15 cellular contexts compared by ENCODE assay signal in genomic region chr5:148697177-148697820, GRCh38. TPM values are rescaled to one million over a fixed set of nuclear protein-coding genes. Genes with fewer than 3 reads are reported as not detected.
DNase-seq lines count a peak whose midpoint lies in the region; ATAC-seq and TF ChIP-seq lines count a peak whose summit lies in the region.
"Had no signal": no experiment of that assay in that cellular context is flagged by ENCODE, and none has a peak within 500 bp of the region (broad histone marks: within the 10 kb centered on the region; RNA-seq: fewer than 3 reads in every experiment).

No MANE protein-coding gene starts in this region.

- H3K27me3 Mint-ChIP-seq in HFFc6 (ENCODE audit: insufficient read depth) = no peaks in the 10 kb centered on the region

- peaks cover 9% of the 10 kb centered on the region for H3K4me1 Mint-ChIP-seq in HFFc6 (ENCODE audit: low read depth)
- H3K4me1 Mint-ChIP-seq: mesothelial cell of epicardium had no signal

- H3K27ac Mint-ChIP-seq in HFFc6 = no peak overlapping the region; the same call in 1 of the 2 replicates
- H3K27ac Mint-ChIP-seq: mesothelial cell of epicardium had no signal

- ATAC-seq in thoracic aorta (ENCODE audit: insufficient number of reproducible peaks, low FRiP score, low read depth) (peak; percentile 90), GM18498 (IDR thresholded peaks at IDR 0.05; ENCODE audit: unreplicated experiment) (no peak)
- ATAC-seq: activated T-cell treated with anti-CD3 and anti-CD28 coated beads, Interleukin-2, amount 50 U/mL, for 4 hours; HepG2; Panc1 had no signal

- H3K4me3 ChIP-seq in ascending aorta (peak overlapping the region in 1 of 2 donors; percentile 51), right atrium auricular region (peak overlapping the region in 1 of 2 donors; percentile 12), thoracic aorta (peak overlapping the region; percentile 70)
- H3K4me3 ChIP-seq: skin epidermis had no signal

- intact Hi-C loops in ascending aorta (cut with DNase I) = no loop called here

- H3K27ac ChIP-seq in ascending aorta = peak overlapping the region; percentile 22 to 65
- peak overlapping the region; percentile 51 to 54 for H3K27ac ChIP-seq in right atrium auricular region
- peak overlapping the region; percentile 69 to 75 for H3K27ac ChIP-seq in thoracic aorta

- no peaks in the 10 kb centered on the region for H3K36me3 ChIP-seq in ascending aorta
- no peaks in the 10 kb centered on the region for H3K36me3 ChIP-seq in right atrium auricular region
- no peaks in the 10 kb centered on the region for H3K36me3 ChIP-seq in thoracic aorta

- peak overlapping the region; percentile 70 for H3K4me3 Mint-ChIP-seq in HFFc6
- H3K4me3 Mint-ChIP-seq: activated T-cell treated with anti-CD3 and anti-CD28 coated beads, Interleukin-2, amount 50 U/mL, for 4 hours; mesothelial cell of epicardium had no signal

- DNase-seq in HFFc6 (peak; percentile 72), ascending aorta (ENCODE audit: low spot score in 2 of 2) (peak in 1 of 2 donors; percentile 71), right atrium auricular region (ENCODE audit: low spot score) (peak; percentile 66), thoracic aorta (ENCODE audit: low spot score) (peak; percentile 9), SKM-1 treated with dmso at 0.1 percent for 144 hours (lab: John Stamatoyannopoulos, UW; ENCODE audit: unreplicated experiment) (no peak), CD1c-positive myeloid dendritic cell (ENCODE audit: extremely low spot score) (no peak)
- no peak for DNase-seq in activated CD8-positive, alpha-beta memory T cell treated with anti-CD3 and anti-CD28 coated beads, Interleukin-2, amount 50 U/mL, for 48 hours
- DNase-seq: activated T-cell treated with anti-CD3 and anti-CD28 coated beads, Interleukin-2, amount 50 U/mL, for 4 hours; NCI-H1930 had no signal

- H3K9me3 Mint-ChIP-seq in HFFc6 = no peaks in the 10 kb centered on the region

- H3K36me3 Mint-ChIP-seq in HFFc6 (ENCODE audit: low read depth) = no peaks in the 10 kb centered on the region
- H3K36me3 Mint-ChIP-seq: mesothelial cell of epicardium had no signal

- TF ChIP-seq CTCF in HFFc6 (IDR thresholded peaks at IDR 0.05) (no peak), ascending aorta (IDR thresholded peaks at IDR 0.05) (no peak), right atrium auricular region (IDR thresholded peaks at IDR 0.05) (no peak), thoracic aorta (IDR thresholded peaks at IDR 0.05) (no peak)

- H3K27me3 ChIP-seq in ascending aorta = no peaks in the 10 kb centered on the region
- no peaks in the 10 kb centered on the region for H3K27me3 ChIP-seq in right atrium auricular region
- H3K27me3 ChIP-seq in thoracic aorta (replicated peaks; ENCODE audit: insufficient read depth) = no peaks in the 10 kb centered on the region

- H3K4me1 ChIP-seq in ascending aorta = peaks cover 0 to 2% of the 10 kb centered on the region in 2 donors
- H3K4me1 ChIP-seq in right atrium auricular region = peaks cover 0 to 10% of the 10 kb centered on the region in 2 donors
- H3K4me1 ChIP-seq in thoracic aorta (ENCODE audit: control insufficient read depth in 1 of 2, low read depth in 2 of 2) = peaks cover 0 to 16% of the 10 kb centered on the region in 2 donors

- no peaks in the 10 kb centered on the region for H3K9me3 ChIP-seq in ascending aorta
- H3K9me3 ChIP-seq in right atrium auricular region = peaks cover 0 to 6% of the 10 kb centered on the region in 2 donors
- no peaks in the 10 kb centered on the region for H3K9me3 ChIP-seq in thoracic aorta

RNA-seq across cellular contexts. Expression of gene HTR4, which starts 43.0 kb away (rescaled TPM):
- not detected for total RNA-seq in HFFc6 (2021; fragmentation: NEBNext Ultra II Directional; extraction: Animal tissue kit (Norgen Biotek cat#: 25700))
- total RNA-seq in ascending aorta = 0.21 TPM
- total RNA-seq in right atrium auricular region = 1 to 10 TPM; 4.3 to 7.9 TPM
- 1 to 10 TPM; 3.9 to 7.8 TPM for total RNA-seq in thoracic aorta
- total RNA-seq: activated T-cell treated with anti-CD3 and anti-CD28 coated beads, Interleukin-2, amount 50 U/mL, for 4 hours; chondrocyte; HepG2 had no signal

Comparison
In these comparisons a context has a peak if more than half of its experiments do, and no peak if none do; other contexts are left out.
1. DNase-seq: peak in HFFc6 (single experiment), right atrium auricular region (single experiment) and thoracic aorta (single experiment); none in SKM-1 treated with dmso at 0.1 percent for 144 hours (single experiment), activated CD8-positive, alpha-beta memory T cell treated with anti-CD3 and anti-CD28 coated beads, Interleukin-2, amount 50 U/mL, for 48 hours (single experiment) and CD1c-positive myeloid dendritic cell (single experiment).
2. Peak in every context shown above with its lines, with median percentiles within 50 percentile points of each other: H3K27ac ChIP-seq.